In the genomic region with DNA sequence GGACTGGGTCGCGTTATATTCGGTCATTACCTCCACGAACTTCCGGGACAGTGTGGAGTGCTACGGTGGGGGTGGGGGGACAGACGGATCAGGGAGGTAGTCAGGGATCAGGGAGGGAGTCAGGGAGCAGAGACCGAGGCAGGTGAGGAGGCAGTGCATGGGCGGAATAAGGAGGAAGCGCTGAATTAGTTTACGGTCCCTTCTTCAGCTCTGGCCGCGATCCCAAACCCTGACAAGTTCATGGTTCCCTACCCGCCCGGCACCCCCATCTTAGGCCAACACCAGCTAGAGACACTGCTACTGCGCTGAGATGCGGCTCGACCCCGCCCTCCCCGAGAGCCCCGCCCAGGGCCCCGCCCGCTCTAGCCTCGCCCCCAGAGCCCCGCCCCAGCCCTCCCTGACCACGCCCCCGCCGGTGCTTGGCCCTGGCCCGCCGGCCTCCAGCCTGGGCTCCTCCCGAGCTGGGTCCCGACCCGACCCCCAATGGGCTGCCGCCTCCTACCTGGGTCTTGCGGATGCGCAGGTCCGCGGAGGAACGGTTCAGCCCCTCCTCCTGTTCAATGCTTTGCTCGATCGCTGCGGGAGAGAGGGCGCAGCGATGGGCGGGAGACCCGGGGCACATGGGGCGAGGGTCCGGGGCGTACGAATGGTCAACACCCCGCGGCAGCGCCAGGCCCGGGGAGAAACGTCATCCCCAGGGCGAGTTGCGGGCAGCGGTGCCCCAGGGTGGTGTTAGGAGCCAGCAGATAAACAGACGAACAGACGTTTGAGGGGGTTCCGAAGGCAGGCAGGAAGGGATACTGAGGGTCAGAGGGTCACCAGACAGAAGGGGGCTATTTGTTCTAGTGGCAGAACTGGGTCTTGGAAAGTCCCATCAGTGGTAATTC, we compare ENCODE assay signal across 8 cellular contexts. TPM values are rescaled to one million over a fixed set of nuclear protein-coding genes. Genes with fewer than 3 reads are reported as not detected.
DNase-seq lines count a peak whose midpoint lies in the region; ATAC-seq and TF ChIP-seq lines count a peak whose summit lies in the region.

No MANE protein-coding gene starts in this region.

- no peaks in the 10 kb centered on the region for H3K9me3 Mint-ChIP-seq in dendritic cell treated with granulocyte-macrophage colony-stimulating factor and Interleukin-4, amounts not matched to agents 40 ng/mL and 50 ng/mL, for 4 days

- ATAC-seq in right lobe of liver (peak; percentile 82 to 94 (median 86)), GM18858 (IDR thresholded peaks at IDR 0.05; ENCODE audit: unreplicated experiment) (no peak)

- peaks cover 0 to 59% (median 20%) of the 10 kb centered on the region in 4 donors for H3K4me1 ChIP-seq in right lobe of liver

- H3K27ac ChIP-seq in right lobe of liver = peak overlapping the region; percentile 95 to 99 (median 97)

- no peaks in the 10 kb centered on the region for H3K9me3 ChIP-seq in right lobe of liver

- peak; percentile 90 for TF ChIP-seq POLR2A in right lobe of liver (IDR thresholded peaks at IDR 0.05)

- DNase-seq in GM03348 (ENCODE audit: low spot score) = peak; percentile 99
- DNase-seq in HEK293T (ENCODE audit: extremely low spot score) = peak; percentile 99
- peak; percentile 36 for DNase-seq in NCI-H2029 (lab: John Stamatoyannopoulos, UW)
- DNase-seq in activated CD4-positive, alpha-beta T cell treated with anti-CD3 and anti-CD28 coated beads for 4 hours = peak; percentile 77 to 78
- peak; percentile 94 to 95 (median 95) for DNase-seq in right lobe of liver
- DNase-seq in stimulated activated CD4-positive, alpha-beta T cell treated with anti-CD3 and anti-CD28 coated beads, TNF-alpha, amount 100 ng/mL, for 4 hours (ENCODE audit: low read depth in 3 of 3) = peak; percentile 66 to 79 (median 72)

- peaks cover 11% of the 10 kb centered on the region for H3K27me3 Mint-ChIP-seq in dendritic cell treated with granulocyte-macrophage colony-stimulating factor and Interleukin-4, amounts not matched to agents 40 ng/mL and 50 ng/mL, for 4 days

- CTCF ChIA-PET in HEK293T (lab: Yijun Ruan, JAX) = interaction anchor here (0.5 to 1.7 kb wide), 4 partner anchors 13 to 1181 kb away, joined by 3 to 6 read pairs (median 3); a partner anchor contains a TSS

- POLR2A ChIA-PET in HEK293T (lab: Yijun Ruan, JAX) = interaction anchor here (0.7 to 1.0 kb wide), 2 partner anchors 15 to 76 kb away, joined by 4 to 6 read pairs; a partner anchor contains a TSS

- H3K36me3 Mint-ChIP-seq in dendritic cell treated with granulocyte-macrophage colony-stimulating factor and Interleukin-4, amounts not matched to agents 40 ng/mL and 50 ng/mL, for 4 days (ENCODE audit: low read depth) = peaks cover 10% of the 10 kb centered on the region

- peak overlapping the region; percentile 91 for H3K27ac Mint-ChIP-seq in dendritic cell treated with granulocyte-macrophage colony-stimulating factor and Interleukin-4, amounts not matched to agents 40 ng/mL and 50 ng/mL, for 4 days

- H3K27me3 ChIP-seq in right lobe of liver = no peaks in the 10 kb centered on the region

- 5% methylated on average over 25 of the region's 61 CpGs for WGBS in right lobe of liver (ENCODE audit: insufficient coverage, low coverage, low lambda C conversion rate, missing lambda C conversion rate)

- peak overlapping the region; percentile 75 for H3K4me3 Mint-ChIP-seq in dendritic cell treated with granulocyte-macrophage colony-stimulating factor and Interleukin-4, amounts not matched to agents 40 ng/mL and 50 ng/mL, for 4 days

- intact Hi-C loops in dendritic cell treated with granulocyte-macrophage colony-stimulating factor and Interleukin-4, amounts not matched to agents 40 ng/mL and 50 ng/mL, for 4 days (cut with micrococcal nuclease) = loop anchor here (2.0 kb wide), 1 partner anchor 36 kb away; a partner anchor contains a TSS
- intact Hi-C loops in right lobe of liver (cut with DNase I) = loop anchor here in 1 of 2 donors (10.0 kb wide), 1 partner anchor 438 kb away; no protein-coding TSS in a partner anchor

- H3K4me1 Mint-ChIP-seq in dendritic cell treated with granulocyte-macrophage colony-stimulating factor and Interleukin-4, amounts not matched to agents 40 ng/mL and 50 ng/mL, for 4 days (ENCODE audit: low read depth) = peaks cover 35% of the 10 kb centered on the region

- TF ChIP-seq CTCF in right lobe of liver (IDR thresholded peaks at IDR 0.05) = no peak

- H3K36me3 ChIP-seq in right lobe of liver = no peaks in the 10 kb centered on the region

- H3K4me3 ChIP-seq in right lobe of liver = peak overlapping the region; percentile 58 to 69 (median 69)

TF ChIP-seq in HEK293T, 16 proteins besides CTCF, POLR2A, EP300 and RAD21:
- TF ChIP-seq L3MBTL2 (conservative IDR thresholded peaks at IDR 0.05) = peak; percentile 82
- TF ChIP-seq SP1 (IDR thresholded peaks at IDR 0.05) = no peak
- TF ChIP-seq FOXK2 (IDR thresholded peaks at IDR 0.05) = no peak
- TF ChIP-seq ZNF384 (IDR thresholded peaks at IDR 0.05) = no peak

RNA-seq across cellular contexts. Expression of a gene that starts 12.2 kb away (rescaled TPM):
- total RNA-seq in right lobe of liver = 100 to 1,000 TPM in 3 of 6 experiments, 10 to 100 TPM in 3; 54.6 to 219 (median 86.9) TPM

RNA-seq across cellular contexts. Expression of a gene that starts 13.2 kb away (rescaled TPM):
- 1 to 10 TPM in 4 of 6 experiments, under 1 TPM in 2; 0.61 to 4.5 (median 2.6) TPM for total RNA-seq in right lobe of liver

RNA-seq across cellular contexts. Expression of a gene that starts 36.1 kb away (rescaled TPM):
- total RNA-seq in right lobe of liver = 10 to 100 TPM; 18.8 to 52.8 (median 23.6) TPM

RNA-seq across cellular contexts. Expression of a gene that starts 39.7 kb away (rescaled TPM):
- 1 to 10 TPM; 3.7 to 7.4 (median 6.9) TPM for total RNA-seq in right lobe of liver

RNA-seq across cellular contexts. Expression of a gene that starts 48.4 kb away (rescaled TPM):
- 10 to 100 TPM; 27.7 to 56.6 (median 31.6) TPM for total RNA-seq in right lobe of liver

Comparison
In these comparisons a context has a peak if more than half of its experiments do, and no peak if none do; other contexts are left out.
1. DNase-seq: peak in every context shown above with its lines; median percentile 99 in GM03348; 99 in HEK293T; 95 in right lobe of liver; 78 in activated CD4-positive, alpha-beta T cell treated with anti-CD3 and anti-CD28 coated beads for 4 hours; 72 in stimulated activated CD4-positive, alpha-beta T cell treated with anti-CD3 and anti-CD28 coated beads, TNF-alpha, amount 100 ng/mL, for 4 hours; 36 in NCI-H2029.